In genomic region chr1:42386051-42386450, GRCh38 we compare ENCODE assay signal across 38 cellular contexts. TPM values are rescaled to one million over a fixed set of nuclear protein-coding genes. Genes with fewer than 3 reads are reported as not detected.
"Had no signal": no experiment of that assay in that cellular context is flagged by ENCODE, and none has a peak within 500 bp of the region (broad histone marks: within the 10 kb centered on the region; RNA-seq: fewer than 3 reads in every experiment).

No MANE protein-coding gene starts in this region.

- H3K9me3 ChIP-seq: adrenal gland, ascending aorta, body of pancreas, breast epithelium had no signal

- H3K27ac ChIP-seq: adrenal gland, ascending aorta, body of pancreas, brain microvascular endothelial cell, breast epithelium, cardiac muscle cell had no signal

- H3K27me3 ChIP-seq: body of pancreas had no signal

- ATAC-seq: activated naive CD8-positive, alpha-beta T cell treated with anti-CD3 and anti-CD28 coated beads, Interleukin-2, amount 50 U/mL, for 24 hours; activated T-cell treated with anti-CD3 and anti-CD28 coated beads, Interleukin-2, amount 50 U/mL, for 4 hours; activated T-cell treated with anti-CD3 and anti-CD28 coated beads, Interleukin-2, amount 50 U/mL, for 72 hours; activated T-helper 17 cell treated with anti-CD3 and anti-CD28 coated beads, Interleukin-2, amount 50 U/mL, for 72 hours; body of pancreas had no signal

- H3K36me3 ChIP-seq: adrenal gland, ascending aorta, brain microvascular endothelial cell, breast epithelium, cardiac muscle cell had no signal

- H3K36me3 Mint-ChIP-seq: activated naive CD4-positive, alpha-beta T cell treated with anti-CD3 and anti-CD28 coated beads, Interleukin-2, amount 10 ng/mL, durations not matched to agents 7 days and 5 days; activated naive CD4-positive, alpha-beta T cell treated with anti-CD3 and anti-CD28 coated beads, Interleukin-2, amount 50 U/mL, for 24 hours; activated naive CD8-positive, alpha-beta T cell; activated naive CD8-positive, alpha-beta T cell treated with anti-CD3 and anti-CD28 coated beads for 36 hours; activated naive CD8-positive, alpha-beta T cell treated with anti-CD3 and anti-CD28 coated beads, Interleukin-2, amount 10 ng/mL, durations not matched to agents 7 days and 5 days had no signal

- H3K9me3 Mint-ChIP-seq: activated naive CD4-positive, alpha-beta T cell treated with anti-CD3 and anti-CD28 coated beads for 36 hours; activated naive CD4-positive, alpha-beta T cell treated with anti-CD3 and anti-CD28 coated beads, Interleukin-2, amount 10 ng/mL, durations not matched to agents 7 days and 5 days; activated naive CD4-positive, alpha-beta T cell treated with anti-CD3 and anti-CD28 coated beads, Interleukin-2, amount 50 U/mL, for 24 hours; activated naive CD8-positive, alpha-beta T cell treated with anti-CD3 and anti-CD28 coated beads for 36 hours; activated naive CD8-positive, alpha-beta T cell treated with anti-CD3 and anti-CD28 coated beads, Interleukin-2, amount 10 ng/mL, durations not matched to agents 7 days and 5 days; activated naive CD8-positive, alpha-beta T cell treated with anti-CD3 and anti-CD28 coated beads, Interleukin-2, amount 50 U/mL, for 24 hours; activated T-cell treated with anti-CD3 and anti-CD28 coated beads, Interleukin-2, amount 50 U/mL, for 24 hours; activated T-cell treated with anti-CD3 and anti-CD28 coated beads, Interleukin-2, amount 50 U/mL, for 4 hours; activated T-cell treated with anti-CD3 and anti-CD28 coated beads, Interleukin-2, amount 50 U/mL, for 72 hours; activated T-helper 1 cell treated with anti-CD3 and anti-CD28 coated beads, Interleukin-12 subunit alpha, Interleukin-12 subunit beta, Interleukin-2, Interleukin-4 antibody, amounts not matched to agents 30 ng/mL and 10 ng/mL and 1 ng/mL, durations not matched to agents 14 hours and 24 hours and 36 hours; activated T-helper 17 cell treated with anti-CD3 and anti-CD28 coated beads, Interleukin-2, amount 50 U/mL, for 72 hours; activated T-helper 2 cell treated with anti-CD3 and anti-CD28 coated beads, Interferon-gamma antibody, Interleukin-2, Interleukin-4, amounts not matched to agents 10 μg/mL and 5 μg/mL and 100 μg/mL, durations not matched to agents 14 hours and 24 hours and 36 hours; brain; central memory CD8-positive, alpha-beta T cell had no signal

- H3K27ac Mint-ChIP-seq: activated naive CD4-positive, alpha-beta T cell treated with anti-CD3 and anti-CD28 coated beads for 36 hours; activated naive CD4-positive, alpha-beta T cell treated with anti-CD3 and anti-CD28 coated beads, Interleukin-2, amount 10 ng/mL, durations not matched to agents 7 days and 5 days; activated naive CD4-positive, alpha-beta T cell treated with anti-CD3 and anti-CD28 coated beads, Interleukin-2, amount 50 U/mL, for 24 hours; activated naive CD8-positive, alpha-beta T cell; activated naive CD8-positive, alpha-beta T cell treated with anti-CD3 and anti-CD28 coated beads for 36 hours; activated naive CD8-positive, alpha-beta T cell treated with anti-CD3 and anti-CD28 coated beads, Interleukin-2, amount 10 ng/mL, durations not matched to agents 7 days and 5 days; activated naive CD8-positive, alpha-beta T cell treated with anti-CD3 and anti-CD28 coated beads, Interleukin-2, amount 50 U/mL, for 24 hours; activated T-cell treated with anti-CD3 and anti-CD28 coated beads, Interleukin-2, amount 50 U/mL, for 24 hours; activated T-cell treated with anti-CD3 and anti-CD28 coated beads, Interleukin-2, amount 50 U/mL, for 72 hours; activated T-helper 1 cell treated with anti-CD3 and anti-CD28 coated beads, Interleukin-12 subunit alpha, Interleukin-12 subunit beta, Interleukin-2, Interleukin-4 antibody, amounts not matched to agents 30 ng/mL and 10 ng/mL and 1 ng/mL, durations not matched to agents 14 hours and 24 hours and 36 hours; activated T-helper 17 cell treated with anti-CD3 and anti-CD28 coated beads, Interleukin-2, amount 50 U/mL, for 72 hours; activated T-helper 2 cell treated with anti-CD3 and anti-CD28 coated beads, Interferon-gamma antibody, Interleukin-2, Interleukin-4, amounts not matched to agents 10 μg/mL and 5 μg/mL and 100 μg/mL, durations not matched to agents 14 hours and 24 hours and 36 hours; brain had no signal

- H3K4me3 ChIP-seq: adrenal gland, ascending aorta, body of pancreas, breast epithelium, cardiac muscle cell had no signal

- DNase-seq: activated effector memory CD4-positive, alpha-beta T cell treated with anti-CD3 and anti-CD28 coated beads, Interleukin-2, amount 50 U/mL, for 16 hours; activated effector memory CD4-positive, alpha-beta T cell treated with Interleukin-2 at 50 U/mL for 16 hours; activated gamma-delta T cell; activated gamma-delta T cell treated with Interleukin-2 at 50 U/mL for 16 hours; activated naive CD4-positive, alpha-beta T cell; activated naive CD4-positive, alpha-beta T cell treated with anti-CD3 and anti-CD28 coated beads for 36 hours; activated naive CD4-positive, alpha-beta T cell treated with anti-CD3 and anti-CD28 coated beads, Interleukin-2, amount 10 ng/mL, durations not matched to agents 7 days and 5 days; activated naive CD4-positive, alpha-beta T cell treated with anti-CD3 and anti-CD28 coated beads, Interleukin-2, amount 50 U/mL, for 16 hours; activated naive CD4-positive, alpha-beta T cell treated with Interleukin-2 at 50 U/mL for 16 hours; activated naive CD8-positive, alpha-beta T cell treated with anti-CD3 and anti-CD28 coated beads for 36 hours; activated naive CD8-positive, alpha-beta T cell treated with anti-CD3 and anti-CD28 coated beads, Interleukin-2, amount 10 ng/mL, durations not matched to agents 7 days and 5 days; activated naive CD8-positive, alpha-beta T cell treated with anti-CD3 and anti-CD28 coated beads, Interleukin-2, amount 50 U/mL, for 24 hours; activated T-cell treated with anti-CD3 and anti-CD28 coated beads, Interleukin-2, amount 50 U/mL, for 1 hour; activated T-cell treated with anti-CD3 and anti-CD28 coated beads, Interleukin-2, amount 50 U/mL, for 24 hours; activated T-cell treated with anti-CD3 and anti-CD28 coated beads, Interleukin-2, amount 50 U/mL, for 4 hours; activated T-cell treated with anti-CD3 and anti-CD28 coated beads, Interleukin-2, amount 50 U/mL, for 48 hours; activated T-cell treated with anti-CD3 and anti-CD28 coated beads, Interleukin-2, amount 50 U/mL, for 72 hours; adrenal gland; amniotic stem cell; amygdala; anterior cingulate cortex; aorta; body of pancreas; brain microvascular endothelial cell; caudate nucleus; central memory CD4-positive, alpha-beta T cell; cerebellar nuclear complex had no signal

RNA-seq across cellular contexts. Expression of gene RIMKLA, which starts 5.5 kb away (rescaled TPM):
- total RNA-seq: bronchial epithelial cell had no signal
